ENCODE assay signal across 34 cellular contexts in the genomic region with DNA sequence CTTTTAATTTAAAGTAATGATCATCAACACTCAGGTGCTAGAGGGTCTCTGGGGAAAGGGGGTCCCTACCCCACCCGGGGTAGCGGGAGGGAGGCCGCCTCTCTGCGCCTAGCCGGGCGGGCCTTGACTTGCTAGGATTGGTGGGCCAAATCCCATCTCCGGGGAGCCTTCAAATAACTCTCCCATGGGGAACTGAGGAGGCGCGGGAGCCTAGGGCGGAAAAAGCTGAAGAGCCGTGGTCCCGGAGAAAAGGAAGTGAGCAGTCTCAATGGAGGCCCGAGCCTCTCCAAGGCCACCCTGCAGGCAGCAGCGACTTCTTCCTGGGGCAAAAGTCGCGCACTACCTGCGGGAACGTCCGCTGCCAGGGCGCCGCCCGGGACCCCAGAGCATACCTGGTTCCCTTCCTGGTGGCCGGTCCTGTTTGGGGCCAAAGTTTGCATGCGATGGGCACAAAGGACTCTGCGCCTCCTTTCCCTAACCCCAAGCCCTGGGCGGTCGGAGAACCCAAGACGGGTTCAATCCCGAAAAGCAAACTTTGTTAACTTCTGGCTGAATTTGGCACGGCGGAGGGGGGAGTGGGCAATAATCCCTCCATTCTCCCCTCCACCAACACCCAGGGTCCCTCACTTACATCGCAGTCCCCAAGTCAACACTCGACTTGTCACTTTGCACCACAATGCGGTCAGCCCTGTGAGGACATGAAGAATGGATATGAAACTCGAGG. TPM values are rescaled to one million over a fixed set of nuclear protein-coding genes. Genes with fewer than 3 reads are reported as not detected.
DNase-seq lines count a peak whose midpoint lies in the region; ATAC-seq, FAIRE-seq and TF ChIP-seq lines count a peak whose summit lies in the region.
"Had no signal": no experiment of that assay in that cellular context is flagged by ENCODE, and none has a peak within 500 bp of the region (broad histone marks: within the 10 kb centered on the region; RNA-seq: fewer than 3 reads in every experiment).

No MANE protein-coding gene starts in this region.

- no peak overlapping the region for H3K9ac ChIP-seq in HUES64 (ENCODE audit: low read depth, low read length)

- FAIRE-seq in urothelium cell line (lab: Jason Lieb, UNC): no peak
- FAIRE-seq: astrocyte had no signal

- peaks cover 91 to 97% (median 92%) of the 10 kb centered on the region in 3 donors for H3K27me3 Mint-ChIP-seq in CD14-positive monocyte (ENCODE audit: low read depth in 3 of 3)
- peaks cover 27% of the 10 kb centered on the region for H3K27me3 Mint-ChIP-seq in glutamatergic neuron (ENCODE audit: unreplicated experiment)
- H3K27me3 Mint-ChIP-seq in nephron progenitor cell (ENCODE audit: low read depth, poor library complexity): peaks cover 100% of the 10 kb centered on the region

- peaks cover 4% of the 10 kb centered on the region for H3K4me1 Mint-ChIP-seq in CD14-positive monocyte
- peaks cover 4% of the 10 kb centered on the region for H3K4me1 Mint-ChIP-seq in glutamatergic neuron (ENCODE audit: low read depth, unreplicated experiment)
- H3K4me1 Mint-ChIP-seq in nephron progenitor cell: peaks cover 26% of the 10 kb centered on the region

- H3K27ac Mint-ChIP-seq in CD14-positive monocyte: no peak overlapping the region
- no peak overlapping the region for H3K27ac Mint-ChIP-seq in glutamatergic neuron (ENCODE audit: unreplicated experiment)
- H3K27ac Mint-ChIP-seq in nephron progenitor cell: no peak overlapping the region
- H3K27ac Mint-ChIP-seq: activated naive CD8-positive, alpha-beta T cell treated with anti-CD3 and anti-CD28 coated beads for 36 hours; activated T-helper 2 cell treated with anti-CD3 and anti-CD28 coated beads, Interferon-gamma antibody, Interleukin-2, Interleukin-4, amounts not matched to agents 10 μg/mL and 5 μg/mL and 100 μg/mL, durations not matched to agents 14 hours and 24 hours and 36 hours; CD8-positive, alpha-beta memory T cell; dendritic cell treated with granulocyte-macrophage colony-stimulating factor and Interleukin-4, amounts not matched to agents 40 ng/mL and 50 ng/mL, for 4 days; immature natural killer cell; natural killer cell; progenitor cell of endocrine pancreas had no signal

- no peak for ATAC-seq in GM19467 (IDR thresholded peaks at IDR 0.05; ENCODE audit: unreplicated experiment)
- ATAC-seq: left lung, natural killer cell had no signal

- H3K4me3 Mint-ChIP-seq in CD14-positive monocyte: peak overlapping the region in 1 of 2 donors; percentile 86
- H3K4me3 Mint-ChIP-seq in glutamatergic neuron (ENCODE audit: unreplicated experiment): peak overlapping the region; percentile 46
- H3K4me3 Mint-ChIP-seq in nephron progenitor cell: peak overlapping the region; percentile 56
- H3K4me3 Mint-ChIP-seq: activated naive CD8-positive, alpha-beta T cell treated with anti-CD3 and anti-CD28 coated beads for 36 hours; dendritic cell treated with granulocyte-macrophage colony-stimulating factor and Interleukin-4, amounts not matched to agents 40 ng/mL and 50 ng/mL, for 4 days; natural killer cell had no signal

- H3K4me1 ChIP-seq in HUES64 (ENCODE audit: insufficient read depth, low read length): peaks cover 35% of the 10 kb centered on the region

- TF ChIP-seq CTCF in CD14-positive monocyte (IDR thresholded peaks at IDR 0.05): no peak
- TF ChIP-seq CTCF in glutamatergic neuron (IDR thresholded peaks at IDR 0.05; ENCODE audit: partially characterized antibody, unreplicated experiment): no peak
- no peak for TF ChIP-seq CTCF in nephron progenitor cell (IDR thresholded peaks at IDR 0.05)
- no peak for TF ChIP-seq CTCF in WERI-Rb-1 (IDR thresholded peaks at IDR 0.05; ENCODE audit: low read depth, low read length)

- H3K27ac ChIP-seq in HUES64 (ENCODE audit: low read depth, low read length) (no peak overlapping the region), WERI-Rb-1 (no peak overlapping the region)
- H3K27ac ChIP-seq: left lung, upper lobe of left lung had no signal

- H3K36me3 ChIP-seq in HUES64 (ENCODE audit: insufficient read depth, low read length) (no peaks in the 10 kb centered on the region), WERI-Rb-1 (no peaks in the 10 kb centered on the region)
- H3K36me3 ChIP-seq: left lung, upper lobe of left lung had no signal

- peaks cover 0 to 6% of the 10 kb centered on the region in 2 donors for H3K36me3 Mint-ChIP-seq in CD14-positive monocyte
- no peaks in the 10 kb centered on the region for H3K36me3 Mint-ChIP-seq in glutamatergic neuron (ENCODE audit: unreplicated experiment)
- no peaks in the 10 kb centered on the region for H3K36me3 Mint-ChIP-seq in nephron progenitor cell (ENCODE audit: low read depth)
- H3K36me3 Mint-ChIP-seq: activated naive CD8-positive, alpha-beta T cell treated with anti-CD3 and anti-CD28 coated beads for 36 hours; CD8-positive, alpha-beta memory T cell; natural killer cell had no signal

- peaks cover 0 to 22% (median 11%) of the 10 kb centered on the region in 7 donors for H3K9me3 Mint-ChIP-seq in CD14-positive monocyte
- no peaks in the 10 kb centered on the region for H3K9me3 Mint-ChIP-seq in glutamatergic neuron (ENCODE audit: unreplicated experiment)
- no peaks in the 10 kb centered on the region for H3K9me3 Mint-ChIP-seq in nephron progenitor cell
- H3K9me3 Mint-ChIP-seq: activated naive CD8-positive, alpha-beta T cell treated with anti-CD3 and anti-CD28 coated beads for 36 hours; activated T-helper 2 cell treated with anti-CD3 and anti-CD28 coated beads, Interferon-gamma antibody, Interleukin-2, Interleukin-4, amounts not matched to agents 10 μg/mL and 5 μg/mL and 100 μg/mL, durations not matched to agents 14 hours and 24 hours and 36 hours; dendritic cell treated with granulocyte-macrophage colony-stimulating factor and Interleukin-4, amounts not matched to agents 40 ng/mL and 50 ng/mL, for 4 days; natural killer cell had no signal

- H3K4me3 ChIP-seq in HUES64 (ENCODE audit: low read length): peak overlapping the region; percentile 45
- H3K4me3 ChIP-seq in WERI-Rb-1 (ENCODE audit: low read depth, low read length): no peak overlapping the region
- H3K4me3 ChIP-seq: left lung, upper lobe of left lung had no signal

- DNase-seq in CD14-positive monocyte (ENCODE audit: low spot score) (peak; percentile 22), glutamatergic neuron (no peak), nephron progenitor cell (no peak), WERI-Rb-1 (no peak), urothelium cell line (ENCODE audit: low spot score) (no peak), Kasumi-1 (lab: John Stamatoyannopoulos, UW) (no peak)
- DNase-seq: activated CD4-positive, alpha-beta T cell treated with anti-CD3 and anti-CD28 coated beads, Interleukin-2, amount 50 U/mL, for 4 hours; activated CD4-positive, CD25-positive, alpha-beta regulatory T cell; activated CD8-positive, alpha-beta memory T cell treated with anti-CD3 and anti-CD28 coated beads, Interleukin-2, amount 50 U/mL, for 4 hours; activated naive CD8-positive, alpha-beta T cell treated with anti-CD3 and anti-CD28 coated beads for 36 hours; CD8-positive, alpha-beta memory T cell; central memory CD4-positive, alpha-beta T cell; DMS53; GF-D8; HCEC 1CT; immature natural killer cell; IMR-90; left lung; midbrain; natural killer cell; NCI-H1092 treated with DMSO at 0.1 percent for 48 hours; NCI-H1930; NCI-H2227 treated with DMSO at 0.1 percent for 48 hours; NCI-H82; Right ventricle myocardium superior; T1000 had no signal

- WGBS in HUES64: 2% methylated on average over 35 of the region's 35 CpGs

- intact Hi-C loops in CD14-positive monocyte (cut with micrococcal nuclease): no loop called here

- H3K27me3 ChIP-seq in HUES64 (ENCODE audit: insufficient read depth, low read length) (peaks cover 100% of the 10 kb centered on the region), WERI-Rb-1 (ENCODE audit: insufficient read depth, low read depth, severe bottlenecking) (peaks cover 96% of the 10 kb centered on the region)

- H3K9me3 ChIP-seq in HUES64 (ENCODE audit: insufficient read depth, low read depth, low read length) (no peaks in the 10 kb centered on the region), WERI-Rb-1 (ENCODE audit: severe bottlenecking) (no peaks in the 10 kb centered on the region)
- H3K9me3 ChIP-seq: left lung, upper lobe of left lung had no signal

RNA-seq across cellular contexts. Expression of a gene that starts 13.6 kb away (rescaled TPM):
- polyA plus RNA-seq in CD14-positive monocyte: not detected
- polyA plus RNA-seq in HUES64 (2013, experiment 1 of 2): 0.35 TPM
- 0.25 TPM for polyA plus RNA-seq in HUES64 (2013, experiment 2 of 2)
- 0.39 TPM for total RNA-seq in glutamatergic neuron (ENCODE audit: unreplicated experiment)
- total RNA-seq: activated naive CD8-positive, alpha-beta T cell treated with anti-CD3 and anti-CD28 coated beads for 36 hours; activated T-helper 2 cell treated with anti-CD3 and anti-CD28 coated beads, Interferon-gamma antibody, Interleukin-2, Interleukin-4, amounts not matched to agents 10 μg/mL and 5 μg/mL and 100 μg/mL, durations not matched to agents 14 hours and 24 hours and 36 hours; CD8-positive, alpha-beta memory T cell; IMR-90; left lung; natural killer cell; OCI-LY7; Right ventricle myocardium superior had no signal
- polyA plus RNA-seq: CD8-positive, alpha-beta memory T cell; immature natural killer cell; IMR-90 had no signal
